In genomic region chr12:124432376-124432775, GRCh38 we compare ENCODE assay signal across 13 cellular contexts.
DNase-seq lines count a peak whose midpoint lies in the region; ATAC-seq and TF ChIP-seq lines count a peak whose summit lies in the region.
"Had no signal": no experiment of that assay in that cellular context is flagged by ENCODE, and none has a peak within 500 bp of the region (broad histone marks: within the 10 kb centered on the region; RNA-seq: fewer than 3 reads in every experiment).

No MANE protein-coding gene starts in this region.

- peak overlapping the region; percentile 41 for H3K4me3 ChIP-seq in NB4 (ENCODE audit: low read depth, low read length)
- peak overlapping the region in 2 of 59 donors; percentile 16 to 25 for H3K4me3 ChIP-seq in dorsolateral prefrontal cortex
- no peak overlapping the region for H3K4me3 ChIP-seq in stomach smooth muscle (ENCODE audit: low read length in 2 of 2)
- H3K4me3 ChIP-seq in Karpas-422 (ENCODE audit: low read length), result no peak overlapping the region
- H3K4me3 ChIP-seq: skin epidermis had no signal

- no peak overlapping the region for H3K4me2 ChIP-seq in Karpas-422 (ENCODE audit: low read depth, low read length, poor library complexity, severe bottlenecking)

- H3K9me3 ChIP-seq in stomach smooth muscle (ENCODE audit: control insufficient read depth in 2 of 2, low read length in 2 of 2) (no peaks in the 10 kb centered on the region), Karpas-422 (ENCODE audit: low read length) (no peaks in the 10 kb centered on the region)

- ATAC-seq in GM21447 (IDR thresholded peaks at IDR 0.05; ENCODE audit: unreplicated experiment), result no peak

- TF ChIP-seq POLR2A in NB4 (IDR thresholded peaks at IDR 0.05; ENCODE audit: extremely low read depth, insufficient read length), result no peak

- no peak overlapping the region for H2AFZ ChIP-seq in Karpas-422 (ENCODE audit: low read length)

- H3K9ac ChIP-seq in stomach smooth muscle (ENCODE audit: low read length in 2 of 2), result no peak overlapping the region
- no peak overlapping the region for H3K9ac ChIP-seq in Karpas-422 (ENCODE audit: low read length)

- H3K27me3 ChIP-seq in dorsolateral prefrontal cortex, result no peaks in the 10 kb centered on the region
- H3K27me3 ChIP-seq in stomach smooth muscle (ENCODE audit: control insufficient read depth in 1 of 2, insufficient read depth in 2 of 2, low read length in 2 of 2), result no peaks in the 10 kb centered on the region
- no peaks in the 10 kb centered on the region for H3K27me3 ChIP-seq in Karpas-422 (ENCODE audit: low read length)

- DNase-seq in NB4 (ENCODE audit: low read depth) (peak; percentile 99), dorsolateral prefrontal cortex (no peak), medulla oblongata (ENCODE audit: extremely low spot score) (peak; percentile 63), NCI-H226 (no peak), Karpas-422 (no peak)
- no peak for DNase-seq in effector CD4-positive, alpha-beta T cell
- DNase-seq: activated CD4-positive, alpha-beta T cell treated with anti-CD3 and anti-CD28 coated beads, Interleukin-2, amount 50 U/mL, for 48 hours; activated T-cell treated with anti-CD3 and anti-CD28 coated beads, Interleukin-2, amount 50 U/mL, for 48 hours; NCI-H1417; NCI-H446 had no signal

- TF ChIP-seq CTCF in NB4 (IDR thresholded peaks at IDR 0.05; ENCODE audit: low read depth, low read length) (no peak), dorsolateral prefrontal cortex (IDR thresholded peaks at IDR 0.05 in 54 of 56, conservative IDR thresholded peaks at IDR 0.05 in 2 of 56; ENCODE audit: low read depth in 1 of 56, partially characterized antibody in 56 of 56) (no peak)

- H3K36me3 ChIP-seq in stomach smooth muscle (ENCODE audit: control insufficient read depth in 2 of 2, insufficient read depth in 2 of 2, low read length in 2 of 2) (peaks cover 13 to 26% of the 10 kb centered on the region in 2 donors), Karpas-422 (ENCODE audit: insufficient read depth, low read length) (peaks cover 7% of the 10 kb centered on the region; the same call in 1 of the 2 replicates)

- no peaks in the 10 kb centered on the region for H4K20me1 ChIP-seq in Karpas-422 (ENCODE audit: insufficient read depth, low read depth, low read length)

- no peaks in the 10 kb centered on the region for H3K9me2 ChIP-seq in Karpas-422 (replicated peaks; ENCODE audit: insufficient read depth, low read length)

- intact Hi-C loops in dorsolateral prefrontal cortex (cut with DNase I), result no loop called here

- H3K4me1 ChIP-seq in stomach smooth muscle (ENCODE audit: control insufficient read depth, insufficient read depth, low read length) (peaks cover 29% of the 10 kb centered on the region), Karpas-422 (ENCODE audit: low read length) (no peaks in the 10 kb centered on the region)

- 0 out of 2 replicates have a peak, but pooled peaks cover 3% of the 10 kb centered on the region for H3K79me2 ChIP-seq in Karpas-422 (ENCODE audit: low read length)

- peak overlapping the region in 56 of 59 donors; percentile 0 to 81 (median 69) for H3K27ac ChIP-seq in dorsolateral prefrontal cortex
- H3K27ac ChIP-seq in stomach smooth muscle (ENCODE audit: low read length), result peak overlapping the region; percentile 18
- H3K27ac ChIP-seq in Karpas-422 (ENCODE audit: low read length), result no peak overlapping the region

Comparison
In these comparisons a context has a peak if more than half of its experiments do, and no peak if none do; other contexts are left out.
1. DNase-seq: peak in NB4 (single experiment) and medulla oblongata (single experiment); none in dorsolateral prefrontal cortex (0 of 10), NCI-H226 (single experiment), effector CD4-positive, alpha-beta T cell (single experiment) and Karpas-422 (single experiment).